In the genomic region with DNA sequence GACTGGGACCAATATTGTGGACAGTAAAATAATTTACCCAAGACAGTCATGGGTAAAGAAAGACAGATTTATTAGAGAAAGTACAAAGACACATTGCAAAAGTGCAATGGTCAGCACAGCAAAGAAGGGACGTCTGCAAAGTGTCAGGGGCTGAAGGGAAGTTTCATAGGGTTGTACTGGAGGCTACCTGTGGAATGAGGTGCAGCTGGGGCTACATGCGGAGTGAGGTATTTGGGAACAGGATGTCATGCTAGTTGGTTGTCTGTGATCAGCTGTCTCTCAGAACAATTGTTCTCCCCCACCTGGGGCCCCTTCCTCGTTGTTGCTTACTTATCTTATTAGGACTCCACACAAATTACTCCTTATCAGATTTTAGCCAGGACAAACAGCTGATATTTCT, we compare ENCODE assay signal across 16 cellular contexts. TPM values are rescaled to one million over a fixed set of nuclear protein-coding genes. Genes with fewer than 3 reads are reported as not detected.
DNase-seq lines count a peak whose midpoint lies in the region; FAIRE-seq and TF ChIP-seq lines count a peak whose summit lies in the region.
"Had no signal": no experiment of that assay in that cellular context is flagged by ENCODE, and none has a peak within 500 bp of the region (broad histone marks: within the 10 kb centered on the region; RNA-seq: fewer than 3 reads in every experiment).

No MANE protein-coding gene starts in this region.

- H2BK15ac ChIP-seq in H9 (ENCODE audit: low read depth, low read length) = no peak overlapping the region
- no peak overlapping the region for H2BK15ac ChIP-seq in mesendoderm (replicated peaks; ENCODE audit: low read depth)

- no peak overlapping the region for H2AFZ ChIP-seq in H9 (ENCODE audit: low read length)

- no peak overlapping the region for H3K4me2 ChIP-seq in H9 (ENCODE audit: insufficient read depth, insufficient read length, low read length)
- H3K4me2 ChIP-seq in mesendoderm (ENCODE audit: low read length) = no peak overlapping the region
- H3K4me2 ChIP-seq: BLaER1 had no signal

- no peak overlapping the region for H3K4ac ChIP-seq in H9 (ENCODE audit: low read depth, low read length)
- H3K4ac ChIP-seq in mesendoderm (ENCODE audit: low read depth, low read length) = no peak overlapping the region

- no peak overlapping the region for H2AK5ac ChIP-seq in H9 (ENCODE audit: insufficient read length, low read length)
- H2AK5ac ChIP-seq in mesendoderm (ENCODE audit: low read length) = no peak overlapping the region

- no peaks in the 10 kb centered on the region for H3K9me3 ChIP-seq in H9 (ENCODE audit: control insufficient read depth, low read depth, low read length)
- H3K9me3 ChIP-seq: Caco-2 had no signal

- no peaks in the 10 kb centered on the region for H3K23me2 ChIP-seq in H9 (ENCODE audit: insufficient read length, low read depth, low read length, poor library complexity, severe bottlenecking)

- H3K79me1 ChIP-seq in H9 (ENCODE audit: insufficient read depth, low read depth, low read length, poor library complexity, severe bottlenecking) = no peaks in the 10 kb centered on the region
- H3K79me1 ChIP-seq in mesendoderm (ENCODE audit: low read length) = no peaks in the 10 kb centered on the region

- peaks cover 4 to 7% (median 5%) of the 10 kb centered on the region in 3 experiments; a peak in 5 of 7 replicates for H3K36me3 Mint-ChIP-seq in H9 (ENCODE audit: insufficient read depth in 1 of 3, low read depth in 3 of 3)
- H3K36me3 Mint-ChIP-seq: CD8-positive, alpha-beta memory T cell had no signal

- no peak overlapping the region for H3K4me3 ChIP-seq in mesendoderm (ENCODE audit: low read length)
- H3K4me3 ChIP-seq: BLaER1 had no signal

- H4K5ac ChIP-seq in H9 (ENCODE audit: insufficient read length, low read depth, low read length) (no peak overlapping the region), mesendoderm (ENCODE audit: low read length) (no peak overlapping the region)

- H3K56ac ChIP-seq in H9 (ENCODE audit: insufficient read length, low read depth, low read length) (no peak overlapping the region), mesendoderm (ENCODE audit: low read length) (peak overlapping the region; percentile 71)

- H3K27me3 ChIP-seq in H9 (ENCODE audit: insufficient read depth, low read length) (no peaks in the 10 kb centered on the region), mesendoderm (ENCODE audit: insufficient read depth, low read length, poor library complexity) (no peaks in the 10 kb centered on the region)
- H3K27me3 ChIP-seq: BLaER1 had no signal

- peaks cover 3% of the 10 kb centered on the region for H4K20me1 ChIP-seq in H9 (ENCODE audit: control insufficient read depth, insufficient read depth, insufficient read length)
- H4K20me1 ChIP-seq: BLaER1 had no signal

- H4K91ac ChIP-seq in H9 (ENCODE audit: insufficient read length, low read depth, low read length) = no peak overlapping the region

- H3K4me1 ChIP-seq in H9 (ENCODE audit: insufficient read depth, low read length) (no peaks in the 10 kb centered on the region), mesendoderm (ENCODE audit: control insufficient read depth, low read depth, low read length) (peaks cover 2% of the 10 kb centered on the region)
- H3K4me1 ChIP-seq: Caco-2 had no signal

- no peak overlapping the region for H3K27ac ChIP-seq in H9 (ENCODE audit: insufficient read length, low read depth, low read length)
- peak overlapping the region; percentile 83 for H3K27ac ChIP-seq in mesendoderm (ENCODE audit: low read depth, low read length)
- H3K27ac ChIP-seq: BLaER1 had no signal

- H3K27me3 Mint-ChIP-seq in H9 (ENCODE audit: low read depth) = no peaks in the 10 kb centered on the region
- H3K27me3 Mint-ChIP-seq: CD8-positive, alpha-beta memory T cell had no signal

- H4K8ac ChIP-seq in H9 (replicated peaks; ENCODE audit: insufficient read length, low read depth, low read length) = no peak overlapping the region
- H4K8ac ChIP-seq in mesendoderm (ENCODE audit: low read depth, low read length) = no peak overlapping the region

- no peak overlapping the region for H2BK20ac ChIP-seq in H9 (ENCODE audit: low read depth, low read length, poor library complexity, severe bottlenecking)

- no peak overlapping the region for H3T11ph ChIP-seq in H9 (ENCODE audit: low read length)

- H2BK120ac ChIP-seq in H9 (ENCODE audit: low read depth, low read length, poor library complexity, severe bottlenecking) = no peak overlapping the region
- no peak overlapping the region for H2BK120ac ChIP-seq in mesendoderm (ENCODE audit: low read depth, low read length)

- no CpG with 5 or more reads among the region's 3 CpGs for whole genome bisulfite sequencing in H9 (ENCODE audit: extremely low coverage, insufficient read length, low lambda C conversion rate)
- no CpG with 5 or more reads among the region's 3 CpGs for WGBS in mesendoderm (ENCODE audit: extremely low coverage, insufficient coverage, low lambda C conversion rate)

- no peak overlapping the region for H3K14ac ChIP-seq in H9 (ENCODE audit: insufficient read depth, low read length)

- no peak overlapping the region for H2BK5ac ChIP-seq in H9 (ENCODE audit: insufficient read length, low read length)
- H2BK5ac ChIP-seq in mesendoderm (ENCODE audit: low read length) = peak overlapping the region; percentile 78

- no peak for TF ChIP-seq CTCF in H9 (conservative IDR thresholded peaks at IDR 0.05)

- no peak for TF ChIP-seq POLR2A in GM12891 (IDR thresholded peaks at IDR 0.05; ENCODE audit: low read depth, low read length)

- H3K9ac ChIP-seq in H9 (ENCODE audit: extremely low read depth, insufficient read length, low read length) (no peak overlapping the region), mesendoderm (ENCODE audit: low read length) (no peak overlapping the region)
- H3K9ac ChIP-seq: BLaER1 had no signal

- no peak overlapping the region for H2BK12ac ChIP-seq in H9 (ENCODE audit: insufficient read length, low read depth, low read length)

- H3K36me3 ChIP-seq in mesendoderm (ENCODE audit: control insufficient read depth, insufficient read depth, low read length) = no peaks in the 10 kb centered on the region
- H3K36me3 ChIP-seq: BLaER1 had no signal

- no peak overlapping the region for H3K23ac ChIP-seq in H9 (ENCODE audit: insufficient read length, low read depth, low read length)
- no peak overlapping the region for H3K23ac ChIP-seq in mesendoderm (ENCODE audit: low read length)

- peaks cover 7 to 9% of the 10 kb centered on the region in 2 experiments for H3K4me1 Mint-ChIP-seq in H9

- H3K79me2 ChIP-seq in H9 (ENCODE audit: insufficient read depth, low read length) (no peaks in the 10 kb centered on the region), mesendoderm (ENCODE audit: control insufficient read depth, insufficient read depth, low read length) (no peaks in the 10 kb centered on the region)

- H3K4me3 Mint-ChIP-seq in H9 = no peak overlapping the region
- H3K4me3 Mint-ChIP-seq: CD8-positive, alpha-beta memory T cell had no signal

- H3K9me3 Mint-ChIP-seq in H9 = peaks cover 4 to 11% of the 10 kb centered on the region in 2 experiments
- H3K9me3 Mint-ChIP-seq: CD8-positive, alpha-beta memory T cell had no signal

- peak; percentile 9 for FAIRE-seq in GM12891 (lab: Jason Lieb, UNC)

- no peak for DNase-seq in GM12891 (ENCODE audit: insufficient read length, low spot score)
- peak; percentile 49 for DNase-seq in H9
- DNase-seq in ecto neural progenitor cell (ENCODE audit: low spot score) = peak; percentile 9
- DNase-seq in mesendoderm = peak; percentile 89
- DNase-seq in medulla oblongata (ENCODE audit: extremely low spot score) = no peak
- DNase-seq in activated CD4-positive, alpha-beta T cell treated with anti-CD3 and anti-CD28 coated beads, Interleukin-2, amount 50 U/mL, for 1 hour = no peak
- DNase-seq: AML-193; Caco-2; CD8-positive, alpha-beta memory T cell; DND-41; GDM1; GOT3; HCEC 1CT; IMR-90; KBM-7 had no signal

- H3K18ac ChIP-seq in H9 (ENCODE audit: insufficient read length, low read depth, low read length) = no peak overlapping the region
- H3K18ac ChIP-seq in mesendoderm (ENCODE audit: low read length) = no peak overlapping the region

- no peak overlapping the region; a peak in 3 of 7 replicates for H3K27ac Mint-ChIP-seq in H9

TF ChIP-seq in GM12891, 5 proteins besides CTCF, POLR2A, EP300 and RAD21:
- TF ChIP-seq POU2F2 (IDR thresholded peaks at IDR 0.05; ENCODE audit: low read depth, low read length) (no peak), PAX5 (IDR thresholded peaks at IDR 0.05; ENCODE audit: insufficient read depth, low read length, severe bottlenecking) (no peak), POLR2AphosphoS5 (IDR thresholded peaks at IDR 0.05; ENCODE audit: low read depth, low read length) (no peak), TAF1 (IDR thresholded peaks at IDR 0.05; ENCODE audit: low read depth, low read length) (no peak), SPI1 (IDR thresholded peaks at IDR 0.05; ENCODE audit: low read depth, low read length) (no peak)

RNA-seq across cellular contexts. Expression of gene APOL3, which starts 11.4 kb away (rescaled TPM):
- 18.0 TPM for polyA plus RNA-seq in GM12891 (2012; ENCODE audit: low read depth, missing spikeins)
- total RNA-seq in H9 (2021) = 0.13 TPM in 1 of 2 replicates, not detected in the other
- polyA plus RNA-seq in mesendoderm (2013, experiment 1 of 2) = 0.74 TPM
- polyA plus RNA-seq in mesendoderm (2013, experiment 2 of 2) = 0.66 TPM
- total RNA-seq: Caco-2 had no signal

RNA-seq across cellular contexts. Expression of gene APOL4, which starts 29.7 kb away (rescaled TPM):
- polyA plus RNA-seq in GM12891 (2012; ENCODE audit: low read depth, missing spikeins) = 0.14 TPM
- not detected in 2 replicates for total RNA-seq in H9 (2021)
- polyA plus RNA-seq in mesendoderm (2013, experiment 1 of 2) = 0.01 TPM
- 0.01 TPM for polyA plus RNA-seq in mesendoderm (2013, experiment 2 of 2)
- total RNA-seq: Caco-2, IMR-90 had no signal
- polyA plus RNA-seq: CD8-positive, alpha-beta memory T cell had no signal

Comparison
In these comparisons a context has a peak if more than half of its experiments do, and no peak if none do; other contexts are left out.
1. DNase-seq: peak in H9 (single experiment), ecto neural progenitor cell (single experiment) and mesendoderm (single experiment); none in GM12891 (single experiment), medulla oblongata (single experiment) and activated CD4-positive, alpha-beta T cell treated with anti-CD3 and anti-CD28 coated beads, Interleukin-2, amount 50 U/mL, for 1 hour (single experiment).